9 cellular contexts compared by ENCODE assay signal in genomic region chr1:84303154-84303830, GRCh38. TPM values are rescaled to one million over a fixed set of nuclear protein-coding genes. Genes with fewer than 3 reads are reported as not detected.
A peak's percentile ranks its signal among the peaks of the same experiment; 100 is the strongest.
DNase-seq lines count a peak whose midpoint lies in the region; ATAC-seq and TF ChIP-seq lines count a peak whose summit lies in the region.
"Had no signal": no experiment of that assay in that cellular context is flagged by ENCODE, and none has a peak within 500 bp of the region (broad histone marks: within the 10 kb centered on the region; RNA-seq: fewer than 3 reads in every experiment).

No MANE protein-coding gene starts in this region.

- H3K27me3 Mint-ChIP-seq in Calu3 (ENCODE audit: unreplicated experiment) (no peaks in the 10 kb centered on the region), MCF 10A (ENCODE audit: insufficient read depth, unreplicated experiment) (no peaks in the 10 kb centered on the region)
- no peaks in the 10 kb centered on the region for H3K27me3 Mint-ChIP-seq in naive thymus-derived CD8-positive, alpha-beta T cell

- H3K36me3 Mint-ChIP-seq in Calu3 (ENCODE audit: insufficient read depth, unreplicated experiment) (peaks cover 13% of the 10 kb centered on the region), MCF 10A (ENCODE audit: insufficient read depth, unreplicated experiment) (peaks cover 6% of the 10 kb centered on the region)
- peaks cover 0 to 14% (median 7%) of the 10 kb centered on the region in 3 donors for H3K36me3 Mint-ChIP-seq in naive thymus-derived CD8-positive, alpha-beta T cell

- H3K4me1 Mint-ChIP-seq in Calu3 (ENCODE audit: low read depth, unreplicated experiment) (peaks cover 32% of the 10 kb centered on the region), MCF 10A (ENCODE audit: insufficient read depth, unreplicated experiment) (peaks cover 20% of the 10 kb centered on the region)
- peaks cover 12 to 44% (median 35%) of the 10 kb centered on the region in 4 donors for H3K4me1 Mint-ChIP-seq in naive thymus-derived CD8-positive, alpha-beta T cell

- POLR2A ChIA-PET in MCF 10A (lab: Yijun Ruan, JAX): interaction anchor here (0.7 to 2.3 kb wide), 7 partner anchors 55 to 605 kb away, joined by 3 to 9 read pairs (median 4); partner anchors contain the start of gene PRKACB
- POLR2A ChIA-PET in naive thymus-derived CD8-positive, alpha-beta T cell (lab: Charles Lee): interaction anchor here (0.7 to 2.7 kb wide), 3 partner anchors 9 to 176 kb away, joined by 3 to 23 read pairs (median 4); partner anchors contain the start of genes PRKACB and RPF1

- H3K9me3 Mint-ChIP-seq in Calu3 (ENCODE audit: low read depth, unreplicated experiment) (peaks cover 8% of the 10 kb centered on the region), MCF 10A (ENCODE audit: unreplicated experiment) (no peaks in the 10 kb centered on the region)
- H3K9me3 Mint-ChIP-seq in naive thymus-derived CD8-positive, alpha-beta T cell: peaks cover 0 to 17% (median 8%) of the 10 kb centered on the region in 9 donors

- H3K27ac Mint-ChIP-seq in Calu3 (ENCODE audit: unreplicated experiment) (peak overlapping the region; percentile 79), MCF 10A (ENCODE audit: low read depth, unreplicated experiment) (peak overlapping the region; percentile 52)
- H3K27ac Mint-ChIP-seq in naive thymus-derived CD8-positive, alpha-beta T cell: peak overlapping the region; percentile 54 to 93 (median 86)

- H3K4me3 Mint-ChIP-seq in Calu3 (ENCODE audit: low read depth, unreplicated experiment) (peak overlapping the region; percentile 62), MCF 10A (ENCODE audit: unreplicated experiment) (peak overlapping the region; percentile 45)
- peak overlapping the region; percentile 68 to 92 (median 86) for H3K4me3 Mint-ChIP-seq in naive thymus-derived CD8-positive, alpha-beta T cell

- DNase-seq in Calu3 (no peak), LoVo (ENCODE audit: low spot score) (peak; percentile 31), MCF 10A (ENCODE audit: unreplicated experiment) (peak; percentile 2), dedifferentiated amniotic fluid mesenchymal stem cell (ENCODE audit: extremely low spot score) (no peak), kidney glomerular epithelial cell (lab: John Stamatoyannopoulos, UW) (no peak), kidney tubule cell (ENCODE audit: low spot score) (no peak)
- DNase-seq in naive thymus-derived CD8-positive, alpha-beta T cell: no peak

- BruUV-seq in Calu3 (replicated peaks; lab: Mats Ljungman, UMichigan): no TSS peak
- no TSS peak for BruUV-seq in MCF 10A (replicated peaks; lab: Mats Ljungman, UMichigan)

- intact Hi-C loops in Calu3 (cut with micrococcal nuclease; ENCODE audit: unreplicated experiment) (loop anchor here (2.0 to 10.0 kb wide), 4 partner anchors 48 to 158 kb away; partner anchors contain the start of gene PRKACB), MCF 10A (cut with micrococcal nuclease) (no loop called here)

- TF ChIP-seq CTCF in Calu3 (IDR thresholded peaks at IDR 0.05; ENCODE audit: unreplicated experiment): no peak
- no peak for TF ChIP-seq CTCF in MCF 10A (IDR thresholded peaks at IDR 0.05; ENCODE audit: unreplicated experiment)

- ATAC-seq in naive thymus-derived CD8-positive, alpha-beta T cell: no peak
- no peak for ATAC-seq in GM18517 (IDR thresholded peaks at IDR 0.05; ENCODE audit: unreplicated experiment)

- CTCF ChIA-PET in Calu3 (lab: Charles Lee) (interaction anchor here (0.8 to 1.4 kb wide), 3 partner anchors 129 to 138 kb away, joined by 3 to 7 read pairs (median 4); no protein-coding TSS in a partner anchor), MCF 10A (lab: Yijun Ruan, JAX) (interaction anchor here (0.6 to 1.4 kb wide), 6 partner anchors 99 to 162 kb away, joined by 3 to 6 read pairs (median 4); no protein-coding TSS in a partner anchor)

RNA-seq across cellular contexts. Expression of gene SAMD13, which starts 1.8 kb away (rescaled TPM):
- total RNA-seq in Calu3 (2022) (1.7 and 1.8 TPM in 2 replicates), MCF 10A (2022) (1.2 and 1.3 TPM in 2 replicates)
- 1 to 10 TPM in 1 of 2 experiments, under 1 TPM in 1; 0.75 to 1.2 TPM for total RNA-seq in naive thymus-derived CD8-positive, alpha-beta T cell
- 1 to 10 TPM in 2 of 3 donors, under 1 TPM in 1; 0.57 to 1.3 (median 1.2) TPM for polyA plus RNA-seq in naive thymus-derived CD8-positive, alpha-beta T cell
- total RNA-seq: T-helper 1 cell treated with Interleukin-12 subunit alpha and Interleukin-12 subunit beta and Interleukin-4 antibody, amounts not matched to agents 30 ng/mL and 1 ng/mL, for 36 hours had no signal

Comparison
In these comparisons a context has a peak if more than half of its experiments do, and no peak if none do; other contexts are left out.
1. DNase-seq: peak in LoVo (single experiment) and MCF 10A (single experiment); none in Calu3 (single experiment), naive thymus-derived CD8-positive, alpha-beta T cell (0 of 10), dedifferentiated amniotic fluid mesenchymal stem cell (single experiment), kidney glomerular epithelial cell (single experiment) and kidney tubule cell (single experiment).
2. Peak in every context shown above with its lines, with median percentiles within 50 percentile points of each other: H3K27ac Mint-ChIP-seq and H3K4me3 Mint-ChIP-seq.